Comparison of ENCODE assay signal across 9 cellular contexts in genomic region chr7:130930260-130930659, GRCh38.
DNase-seq lines count a peak whose midpoint lies in the region; ATAC-seq, FAIRE-seq and TF ChIP-seq lines count a peak whose summit lies in the region.
"Had no signal": no experiment of that assay in that cellular context is flagged by ENCODE, and none has a peak within 500 bp of the region (broad histone marks: within the 10 kb centered on the region; RNA-seq: fewer than 3 reads in every experiment).

No MANE protein-coding gene starts in this region.

- DNase-seq in NCI-H2029 (lab: John Stamatoyannopoulos, UW) (peak; percentile 10), NCI-H2029 treated with DMSO at 0.1 percent for 48 hours (lab: John Stamatoyannopoulos, UW) (no peak), esophagus muscularis mucosa (ENCODE audit: extremely low spot score) (peak; percentile 68), small intestine (peak; percentile 46), NCI-H510A (lab: John Stamatoyannopoulos, UW) (no peak), NCI-H1417 treated with DMSO at 0.1 percent for 48 hours (lab: John Stamatoyannopoulos, UW) (no peak)

- H3K4me3 ChIP-seq in esophagus muscularis mucosa = no peak overlapping the region
- no peak overlapping the region for H3K4me3 ChIP-seq in small intestine (ENCODE audit: low read depth in 1 of 2, low read length in 2 of 2)

- H3K27ac Mint-ChIP-seq in T-helper 1 cell treated with Interleukin-12 subunit alpha and Interleukin-12 subunit beta and Interleukin-4 antibody, amounts not matched to agents 30 μg/mL and 1 μg/mL, for 36 hours = peak overlapping the region; percentile 72

- no peak overlapping the region for H3K4me3 Mint-ChIP-seq in T-helper 1 cell treated with Interleukin-12 subunit alpha and Interleukin-12 subunit beta and Interleukin-4 antibody, amounts not matched to agents 30 μg/mL and 1 μg/mL, for 36 hours

- no peak for TF ChIP-seq POLR2A in esophagus muscularis mucosa (IDR thresholded peaks at IDR 0.05; ENCODE audit: low read depth)

- peaks cover 69% of the 10 kb centered on the region for H3K4me1 Mint-ChIP-seq in T-helper 1 cell treated with Interleukin-12 subunit alpha and Interleukin-12 subunit beta and Interleukin-4 antibody, amounts not matched to agents 30 μg/mL and 1 μg/mL, for 36 hours (ENCODE audit: low read depth)

- H3K9me3 ChIP-seq in esophagus muscularis mucosa (no peaks in the 10 kb centered on the region), small intestine (ENCODE audit: control insufficient read depth, low read depth) (no peaks in the 10 kb centered on the region)

- H3K27ac ChIP-seq in esophagus muscularis mucosa (replicated peaks in 1 of 4) = peak overlapping the region in 3 of 4 donors; percentile 25 to 57 (median 51)
- H3K27ac ChIP-seq in small intestine (ENCODE audit: low read depth in 1 of 2, low read length in 1 of 2) = peak overlapping the region; percentile 15 to 73
- H3K27ac ChIP-seq: 22Rv1 had no signal

- TF ChIP-seq EP300 in esophagus muscularis mucosa (IDR thresholded peaks at IDR 0.05) = no peak

- FAIRE-seq in small intestine (lab: Jason Lieb, UNC) = no peak

- H3K36me3 ChIP-seq in esophagus muscularis mucosa = peaks cover 0 to 20% (median 7%) of the 10 kb centered on the region in 4 donors
- H3K36me3 ChIP-seq in small intestine (ENCODE audit: control insufficient read depth in 2 of 2, insufficient read depth in 2 of 2, low read length in 2 of 2) = no peaks in the 10 kb centered on the region

- H3K27me3 ChIP-seq in esophagus muscularis mucosa (no peaks in the 10 kb centered on the region), small intestine (ENCODE audit: control insufficient read depth in 2 of 2, insufficient read depth in 2 of 2, low read length in 2 of 2) (no peaks in the 10 kb centered on the region)

- H3K9me3 Mint-ChIP-seq in T-helper 1 cell treated with Interleukin-12 subunit alpha and Interleukin-12 subunit beta and Interleukin-4 antibody, amounts not matched to agents 30 μg/mL and 1 μg/mL, for 36 hours = no peaks in the 10 kb centered on the region

- no peak for TF ChIP-seq CTCF in esophagus muscularis mucosa (IDR thresholded peaks at IDR 0.05)

- H3K4me1 ChIP-seq in esophagus muscularis mucosa = peaks cover 13 to 64% (median 43%) of the 10 kb centered on the region in 4 donors
- peaks cover 0 to 3% of the 10 kb centered on the region in 2 donors for H3K4me1 ChIP-seq in small intestine (ENCODE audit: control insufficient read depth in 2 of 2, insufficient read depth in 1 of 2, low read depth in 1 of 2, low read length in 1 of 2)

- intact Hi-C loops in esophagus muscularis mucosa (cut with DNase I) = no loop called here

- WGBS in esophagus muscularis mucosa = 71% methylated on average over 4 of the region's 4 CpGs
- 45 to 70% (median 68%) methylated on average over 4 of the region's 4 CpGs for WGBS in small intestine, 3 donors

- H3K27me3 Mint-ChIP-seq in T-helper 1 cell treated with Interleukin-12 subunit alpha and Interleukin-12 subunit beta and Interleukin-4 antibody, amounts not matched to agents 30 μg/mL and 1 μg/mL, for 36 hours (ENCODE audit: low read depth) = no peaks in the 10 kb centered on the region

- peaks cover 32% of the 10 kb centered on the region for H3K36me3 Mint-ChIP-seq in T-helper 1 cell treated with Interleukin-12 subunit alpha and Interleukin-12 subunit beta and Interleukin-4 antibody, amounts not matched to agents 30 μg/mL and 1 μg/mL, for 36 hours (ENCODE audit: low read depth)

- ATAC-seq in HG02642 (IDR thresholded peaks at IDR 0.05; ENCODE audit: poor library complexity, unreplicated experiment) = no peak

Comparison
In these comparisons a context has a peak if more than half of its experiments do, and no peak if none do; other contexts are left out.
1. DNase-seq: peak in NCI-H2029 (single experiment), esophagus muscularis mucosa (single experiment) and small intestine (single experiment); none in NCI-H2029 treated with DMSO at 0.1 percent for 48 hours (single experiment), NCI-H510A (single experiment) and NCI-H1417 treated with DMSO at 0.1 percent for 48 hours (single experiment).